ENCODE assay signal across 21 cellular contexts in genomic region chr6:170132011-170132521, GRCh38.
"Had no signal": no experiment of that assay in that cellular context is flagged by ENCODE, and none has a peak within 500 bp of the region (broad histone marks: within the 10 kb centered on the region; RNA-seq: fewer than 3 reads in every experiment).

No MANE protein-coding gene starts in this region.

- H2AFZ ChIP-seq: neural progenitor cell, parathyroid adenoma had no signal

- H3K27ac ChIP-seq: heart left ventricle, left ventricle myocardium inferior, neural progenitor cell, parathyroid adenoma had no signal

- H3K79me2 ChIP-seq: parathyroid adenoma had no signal

- H3K9me3 Mint-ChIP-seq: activated B cell treated with CpG ODN at 0.5 μM for 24 hours; activated T-cell treated with anti-CD3 and anti-CD28 coated beads, Interleukin-2, amount 50 U/mL, for 4 hours had no signal

- H3K27me3 ChIP-seq: heart left ventricle, neural progenitor cell had no signal

- DNase-seq: activated B cell treated with CpG ODN at 0.5 μM for 24 hours; activated CD4-positive, alpha-beta T cell treated with anti-CD3 and anti-CD28 coated beads, Interleukin-2, amount 50 U/mL, for 1 hour; activated T-cell treated with anti-CD3 and anti-CD28 coated beads, Interleukin-2, amount 50 U/mL, for 4 hours; central memory CD4-positive, alpha-beta T cell; cortex of kidney; effector memory CD4-positive, alpha-beta T cell; left ventricle myocardium inferior; mesendoderm; retina; stimulated activated CD4-positive, alpha-beta T cell treated with anti-CD3 and anti-CD28 coated beads, Interleukin-1b, Interleukin-23, amount 100 ng/mL, for 48 hours; stimulated activated naive CD4-positive, alpha-beta T cell; T-helper 2 cell had no signal

- ATAC-seq: activated CD8-positive, alpha-beta memory T cell treated with anti-CD3 and anti-CD28 coated beads, Interleukin-2, amount 10 ng/mL, durations not matched to agents 7 days and 5 days; activated T-cell treated with anti-CD3 and anti-CD28 coated beads, Interleukin-2, amount 50 U/mL, for 4 hours; heart left ventricle had no signal

- H3K4me3 ChIP-seq: heart left ventricle, left ventricle myocardium inferior, neural progenitor cell, smooth muscle cell had no signal

- H3K9me3 ChIP-seq: heart left ventricle had no signal

- H3K36me3 ChIP-seq: heart left ventricle, left ventricle myocardium inferior, neural progenitor cell had no signal

- FAIRE-seq: frontal cortex, islet of Langerhans, TTC549, urothelium cell line had no signal

- H3K36me3 Mint-ChIP-seq: activated CD8-positive, alpha-beta memory T cell treated with anti-CD3 and anti-CD28 coated beads, Interleukin-2, amount 10 ng/mL, durations not matched to agents 7 days and 5 days; neural progenitor cell had no signal

- H3K4me3 Mint-ChIP-seq: activated B cell treated with CpG ODN at 0.5 μM for 24 hours; activated CD8-positive, alpha-beta memory T cell treated with anti-CD3 and anti-CD28 coated beads, Interleukin-2, amount 10 ng/mL, durations not matched to agents 7 days and 5 days; activated T-cell treated with anti-CD3 and anti-CD28 coated beads, Interleukin-2, amount 50 U/mL, for 4 hours; neural progenitor cell had no signal

- H3K27ac Mint-ChIP-seq: activated B cell treated with CpG ODN at 0.5 μM for 24 hours; activated CD8-positive, alpha-beta memory T cell treated with anti-CD3 and anti-CD28 coated beads, Interleukin-2, amount 10 ng/mL, durations not matched to agents 7 days and 5 days had no signal

- H3K9ac ChIP-seq: neural progenitor cell, parathyroid adenoma had no signal

- H3K4me1 Mint-ChIP-seq: activated B cell treated with CpG ODN at 0.5 μM for 24 hours; activated CD8-positive, alpha-beta memory T cell treated with anti-CD3 and anti-CD28 coated beads, Interleukin-2, amount 10 ng/mL, durations not matched to agents 7 days and 5 days had no signal

- H3K4me2 ChIP-seq: neural progenitor cell, smooth muscle cell had no signal
